17 cellular contexts compared by ENCODE assay signal in the genomic region with DNA sequence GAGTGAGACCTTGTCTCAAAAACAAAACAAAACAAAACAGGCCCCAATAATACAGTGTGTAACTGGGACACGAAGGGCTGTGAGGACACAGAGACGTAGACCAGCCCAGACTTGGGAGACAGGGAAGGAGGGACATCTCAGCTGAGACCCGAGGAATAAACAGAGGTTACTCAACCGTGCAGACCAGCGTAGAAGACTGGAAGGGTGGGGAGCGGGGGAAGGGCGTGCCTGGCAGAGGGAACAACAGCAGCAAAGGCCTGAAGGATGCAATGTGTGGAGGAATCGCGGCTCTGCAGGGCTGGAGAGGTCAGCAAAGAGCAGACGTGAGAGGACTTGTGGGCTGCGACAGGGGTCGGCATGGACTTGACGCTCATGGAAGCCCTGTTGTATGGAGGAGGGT. TPM values are rescaled to one million over a fixed set of nuclear protein-coding genes. Genes with fewer than 3 reads are reported as not detected.
DNase-seq lines count a peak whose midpoint lies in the region; ATAC-seq and TF ChIP-seq lines count a peak whose summit lies in the region.
"Had no signal": no experiment of that assay in that cellular context is flagged by ENCODE, and none has a peak within 500 bp of the region (broad histone marks: within the 10 kb centered on the region; RNA-seq: fewer than 3 reads in every experiment).

No MANE protein-coding gene starts in this region.

- H3K4me1 ChIP-seq in psoas muscle, result no peaks in the 10 kb centered on the region

- no peaks in the 10 kb centered on the region for H3K27me3 ChIP-seq in psoas muscle (ENCODE audit: insufficient read depth in 3 of 3, low read length in 2 of 3)
- H3K27me3 ChIP-seq: tibial nerve had no signal

- H3K9me3 ChIP-seq in psoas muscle, result no peaks in the 10 kb centered on the region
- H3K9me3 ChIP-seq: gastroesophageal sphincter, tibial nerve had no signal

- ATAC-seq in activated naive CD8-positive, alpha-beta T cell treated with anti-CD3 and anti-CD28 coated beads, Interleukin-2, amount 10 ng/mL, durations not matched to agents 7 days and 5 days (ENCODE audit: low read depth), result no peak
- ATAC-seq in psoas muscle, result peak in 3 of 4 donors; percentile 2 to 8 (median 4)
- ATAC-seq: gastroesophageal sphincter had no signal

- no peak for TF ChIP-seq CTCF in psoas muscle (IDR thresholded peaks at IDR 0.05)

- H3K4me1 Mint-ChIP-seq in activated naive CD8-positive, alpha-beta T cell treated with anti-CD3 and anti-CD28 coated beads, Interleukin-2, amount 10 ng/mL, durations not matched to agents 7 days and 5 days, result peaks cover 44% of the 10 kb centered on the region

- WGBS in psoas muscle, 3 donors, result 45 to 52% (median 47%) methylated on average over 13 of the region's 13 CpGs

- no peaks in the 10 kb centered on the region for H3K27me3 Mint-ChIP-seq in activated naive CD8-positive, alpha-beta T cell treated with anti-CD3 and anti-CD28 coated beads, Interleukin-2, amount 10 ng/mL, durations not matched to agents 7 days and 5 days

- POLR2A ChIA-PET in activated naive CD8-positive, alpha-beta T cell treated with anti-CD3 and anti-CD28 coated beads, Interleukin-2, amount 10 ng/mL, durations not matched to agents 7 days and 5 days (lab: Charles Lee), result interaction anchor here (0.5 to 4.3 kb wide), 4 partner anchors 37 to 174 kb away, joined by 4 to 38 read pairs (median 14); partner anchors contain the start of gene B3GNT9

- H3K36me3 ChIP-seq in psoas muscle (ENCODE audit: insufficient read depth in 1 of 2, low read depth in 1 of 2), result peaks cover 0 to 24% of the 10 kb centered on the region in 2 donors
- H3K36me3 ChIP-seq: gastroesophageal sphincter, tibial nerve had no signal

- no peak overlapping the region for H3K27ac ChIP-seq in psoas muscle
- H3K27ac ChIP-seq: C4-2B, gastroesophageal sphincter, tibial nerve, VCaP had no signal

- no peaks in the 10 kb centered on the region for H3K9me3 Mint-ChIP-seq in activated naive CD8-positive, alpha-beta T cell treated with anti-CD3 and anti-CD28 coated beads, Interleukin-2, amount 10 ng/mL, durations not matched to agents 7 days and 5 days
- H3K9me3 Mint-ChIP-seq: naive thymus-derived CD4-positive, alpha-beta T cell; stimulated activated naive B cell treated with anti-CD40 and anti-IgM and Interleukin-4, amounts not matched to agents 10 μg/mL and 1 μg/mL and 100 μg/mL, for 72 hours had no signal

- H3K4me3 ChIP-seq in psoas muscle, result no peak overlapping the region
- H3K4me3 ChIP-seq: gastroesophageal sphincter, lung, tibial nerve had no signal

- H3K4me3 Mint-ChIP-seq in activated naive CD8-positive, alpha-beta T cell treated with anti-CD3 and anti-CD28 coated beads, Interleukin-2, amount 10 ng/mL, durations not matched to agents 7 days and 5 days, result no peak overlapping the region
- H3K4me3 Mint-ChIP-seq: stimulated activated naive B cell treated with anti-CD40 and anti-IgM and Interleukin-4, amounts not matched to agents 10 μg/mL and 1 μg/mL and 100 μg/mL, for 72 hours had no signal

- intact Hi-C loops in psoas muscle (cut with DNase I), result loop anchor here (1.0 to 5.0 kb wide), 4 partner anchors 126 to 209 kb away; partner anchors contain the start of genes FBXL8 (in 1 of the 2) and TRADD (in 1 of the 2)

- H3K27ac Mint-ChIP-seq in activated naive CD8-positive, alpha-beta T cell treated with anti-CD3 and anti-CD28 coated beads, Interleukin-2, amount 10 ng/mL, durations not matched to agents 7 days and 5 days, result peak overlapping the region; percentile 45
- H3K27ac Mint-ChIP-seq: progenitor cell of endocrine pancreas; stimulated activated naive B cell treated with anti-CD40 and anti-IgM and Interleukin-4, amounts not matched to agents 10 μg/mL and 1 μg/mL and 100 μg/mL, for 72 hours had no signal

- H3K36me3 Mint-ChIP-seq in activated naive CD8-positive, alpha-beta T cell treated with anti-CD3 and anti-CD28 coated beads, Interleukin-2, amount 10 ng/mL, durations not matched to agents 7 days and 5 days, result no peaks in the 10 kb centered on the region
- H3K36me3 Mint-ChIP-seq: stimulated activated naive B cell treated with anti-CD40 and anti-IgM and Interleukin-4, amounts not matched to agents 10 μg/mL and 1 μg/mL and 100 μg/mL, for 72 hours had no signal

- DNase-seq in NCI-H526 (lab: John Stamatoyannopoulos, UW) (peak; percentile 22 to 27), psoas muscle (no peak), activated gamma-delta T cell (lab: John Stamatoyannopoulos, UW) (no peak), DMS53 (lab: John Stamatoyannopoulos, UW) (no peak)
- no peak for DNase-seq in activated naive CD8-positive, alpha-beta T cell treated with anti-CD3 and anti-CD28 coated beads, Interleukin-2, amount 10 ng/mL, durations not matched to agents 7 days and 5 days
- DNase-seq: Kasumi-1; naive thymus-derived CD4-positive, alpha-beta T cell; NCI-H1105; NCI-H2171; stimulated activated naive B cell treated with anti-CD40 and anti-IgM and Interleukin-4, amounts not matched to agents 10 μg/mL and 1 μg/mL and 100 μg/mL, for 72 hours; SW 1271 had no signal

RNA-seq across cellular contexts. Expression of gene CES4A, which starts 11.6 kb away (rescaled TPM):
- total RNA-seq in activated naive CD8-positive, alpha-beta T cell treated with anti-CD3 and anti-CD28 coated beads, Interleukin-2, amount 10 ng/mL, durations not matched to agents 7 days and 5 days, result 10 to 100 TPM; 16.2 to 17.5 TPM
- total RNA-seq in psoas muscle, result 10 to 100 TPM in 2 of 4 donors, 1 to 10 TPM in 2; 6.0 to 41.3 (median 10.4) TPM
- polyA plus RNA-seq in psoas muscle, result 1 to 10 TPM; 4.2 to 5.5 (median 4.4) TPM

RNA-seq across cellular contexts. Expression of gene CES3, which starts 15.7 kb away (rescaled TPM):
- total RNA-seq in activated naive CD8-positive, alpha-beta T cell treated with anti-CD3 and anti-CD28 coated beads, Interleukin-2, amount 10 ng/mL, durations not matched to agents 7 days and 5 days, result 1 to 10 TPM; 4.8 to 8.3 TPM
- total RNA-seq in psoas muscle, result 10 to 100 TPM in 3 of 4 donors, 1 to 10 TPM in 1; 9.7 to 15.2 (median 13.5) TPM
- 1 to 10 TPM in 2 of 3 donors, under 1 TPM in 1; 0.48 to 8.7 (median 8.5) TPM for polyA plus RNA-seq in psoas muscle
- polyA plus RNA-seq: naive thymus-derived CD4-positive, alpha-beta T cell had no signal

RNA-seq across cellular contexts. Expression of gene CES2, which starts 41.4 kb away (rescaled TPM):
- total RNA-seq in activated naive CD8-positive, alpha-beta T cell treated with anti-CD3 and anti-CD28 coated beads, Interleukin-2, amount 10 ng/mL, durations not matched to agents 7 days and 5 days, result 10 to 100 TPM; 45.4 to 46.4 TPM
- total RNA-seq in psoas muscle, result 10 to 100 TPM; 22.7 to 92.8 (median 57.6) TPM
- 10 to 100 TPM; 12.8 to 22.4 (median 21.6) TPM for polyA plus RNA-seq in psoas muscle

RNA-seq across cellular contexts. Expression of gene CIAO2B, which starts 42.5 kb away (rescaled TPM):
- total RNA-seq in activated naive CD8-positive, alpha-beta T cell treated with anti-CD3 and anti-CD28 coated beads, Interleukin-2, amount 10 ng/mL, durations not matched to agents 7 days and 5 days, result 100 to 1,000 TPM in 1 of 2 experiments, 10 to 100 TPM in 1; 98.0 to 106 TPM
- total RNA-seq in psoas muscle, result 100 to 1,000 TPM; 145 to 346 (median 248) TPM
- 100 to 1,000 TPM; 431 to 818 (median 460) TPM for polyA plus RNA-seq in psoas muscle

RNA-seq across cellular contexts. Expression of gene RRAD, which starts 51.4 kb away (rescaled TPM):
- under 1 TPM; 0.60 to 0.61 TPM for total RNA-seq in activated naive CD8-positive, alpha-beta T cell treated with anti-CD3 and anti-CD28 coated beads, Interleukin-2, amount 10 ng/mL, durations not matched to agents 7 days and 5 days
- total RNA-seq in psoas muscle, result 1,000 to 10,000 TPM in 1 of 4 donors, 100 to 1,000 TPM in 3; 164 to 2,869 (median 749) TPM
- polyA plus RNA-seq in psoas muscle, result 100 to 1,000 TPM; 168 to 304 (median 293) TPM
- polyA plus RNA-seq: naive thymus-derived CD4-positive, alpha-beta T cell had no signal

Comparison
In these comparisons a context has a peak if more than half of its experiments do, and no peak if none do; other contexts are left out.
1. DNase-seq: peak in NCI-H526 (2 of 2); none in activated naive CD8-positive, alpha-beta T cell treated with anti-CD3 and anti-CD28 coated beads, Interleukin-2, amount 10 ng/mL, durations not matched to agents 7 days and 5 days (single experiment), psoas muscle (0 of 2), activated gamma-delta T cell (single experiment) and DMS53 (single experiment).